In the genomic region with DNA sequence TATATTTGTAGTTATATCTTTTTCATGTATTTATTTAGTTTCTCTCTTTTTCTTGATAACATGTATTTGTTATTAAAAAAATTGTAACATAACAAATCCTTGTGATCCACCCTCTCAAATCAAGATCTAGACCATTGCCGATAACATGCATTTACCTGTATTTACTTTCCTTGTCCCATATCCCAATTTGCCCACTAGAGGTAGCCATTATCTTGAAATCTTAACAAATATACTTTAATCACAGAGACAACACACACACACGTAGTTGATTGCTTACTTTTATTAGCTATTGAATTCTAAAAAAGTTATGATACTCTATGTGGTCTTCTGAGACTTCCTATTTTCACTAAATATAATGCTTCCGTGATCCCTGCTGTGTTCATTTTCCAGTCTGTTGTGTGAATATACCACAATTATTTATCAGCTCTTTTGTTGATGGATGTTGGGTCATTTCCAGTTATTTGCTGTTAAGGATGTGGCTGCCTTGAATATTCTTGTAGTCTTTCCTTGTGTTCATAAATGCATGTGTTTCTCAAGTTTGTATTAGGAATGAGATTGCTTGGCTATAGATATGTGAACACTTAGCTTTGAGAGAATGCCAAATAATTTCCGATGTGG, we compare ENCODE assay signal across 8 cellular contexts. TPM values are rescaled to one million over a fixed set of nuclear protein-coding genes. Genes with fewer than 3 reads are reported as not detected.
DNase-seq lines count a peak whose midpoint lies in the region; ATAC-seq, FAIRE-seq and TF ChIP-seq lines count a peak whose summit lies in the region.

No MANE protein-coding gene starts in this region.

- H3K4me3 Mint-ChIP-seq in Caco-2 (ENCODE audit: unreplicated experiment) (no peak overlapping the region), astrocyte (ENCODE audit: unreplicated experiment) (no peak overlapping the region)

- no TSS peak for BruUV-seq in Caco-2 (replicated peaks; lab: Mats Ljungman, UMichigan)
- BruUV-seq in HepG2 (replicated peaks; lab: Mats Ljungman, UMichigan) = no TSS peak

- POLR2A ChIA-PET in Caco-2 (lab: Charles Lee) (no interaction called here), HepG2 (lab: Yijun Ruan, JAX) (no interaction called here)

- no peaks in the 10 kb centered on the region for H4K20me1 ChIP-seq in KMS-11 (ENCODE audit: insufficient read depth)
- no peaks in the 10 kb centered on the region for H4K20me1 ChIP-seq in astrocyte (ENCODE audit: insufficient read depth, low read length)
- no peaks in the 10 kb centered on the region for H4K20me1 ChIP-seq in HepG2 (ENCODE audit: insufficient read depth, low read length)

- H3K36me3 ChIP-seq in Caco-2 (ENCODE audit: control insufficient read depth, insufficient read depth, low read length) (no peaks in the 10 kb centered on the region), KMS-11 (ENCODE audit: insufficient read depth) (no peaks in the 10 kb centered on the region), astrocyte (ENCODE audit: insufficient read depth, low read length) (no peaks in the 10 kb centered on the region), HepG2 (replicated peaks in 1 of 2; ENCODE audit: control insufficient read depth in 1 of 2, insufficient read depth in 2 of 2, low read length in 2 of 2) (no peaks in the 10 kb centered on the region)

- TF ChIP-seq RAD21 in HepG2 (CRISPR knock-in tag; IDR thresholded peaks at IDR 0.05) = no peak

- H3K27ac Mint-ChIP-seq in Caco-2 (ENCODE audit: unreplicated experiment) (no peak overlapping the region), astrocyte (ENCODE audit: unreplicated experiment) (no peak overlapping the region)

- H3K4me3 ChIP-seq in Caco-2 (ENCODE audit: low read depth, low read length) (no peak overlapping the region), KMS-11 (IDR thresholded peaks at IDR 0.05; ENCODE audit: insufficient read depth, low read depth, low read length) (no peak overlapping the region), astrocyte (ENCODE audit: insufficient read depth, low read depth, low read length) (no peak overlapping the region), HepG2 (replicated peaks in 1 of 3; ENCODE audit: insufficient read depth in 1 of 3, low read depth in 2 of 3, low read length in 3 of 3) (no peak overlapping the region)

- FAIRE-seq in astrocyte (lab: Jason Lieb, UNC) (no peak), HepG2 (lab: Jason Lieb, UNC) (no peak)

- WGBS in HepG2 (ENCODE audit: low lambda C conversion rate) = 36% methylated on average over 4 of the region's 4 CpGs

- ATAC-seq in HepG2 (peak; percentile 37; the same call in 1 of the 3 replicates), HG02759 (IDR thresholded peaks at IDR 0.05; ENCODE audit: unreplicated experiment) (no peak), HG03159 (IDR thresholded peaks at IDR 0.05; ENCODE audit: unreplicated experiment) (no peak), HG02852 (IDR thresholded peaks at IDR 0.05; ENCODE audit: unreplicated experiment) (no peak), HG03025 (IDR thresholded peaks at IDR 0.05; ENCODE audit: low FRiP score, unreplicated experiment) (no peak)

- intact Hi-C loops in Caco-2 (cut with micrococcal nuclease; ENCODE audit: unreplicated experiment) = loop anchor here (1.0 kb wide), 1 partner anchor 33 kb away; no protein-coding TSS in a partner anchor
- intact Hi-C loops in HepG2 (cut with micrococcal nuclease; ENCODE audit: unreplicated experiment) = loop anchor here (5.0 kb wide), 1 partner anchor 35 kb away; no protein-coding TSS in a partner anchor

- TF ChIP-seq EP300 in HepG2 (IDR thresholded peaks at IDR 0.05; ENCODE audit: low read depth in 2 of 2, low read length in 2 of 2) (no peak), HepG2 (CRISPR knock-in tag; IDR thresholded peaks at IDR 0.05; ENCODE audit: borderline replicate concordance) (no peak)

- H3K9me3 ChIP-seq in Caco-2 (no peaks in the 10 kb centered on the region), astrocyte (ENCODE audit: insufficient read depth, low read depth, low read length) (no peaks in the 10 kb centered on the region), HepG2 (ENCODE audit: low read length) (no peaks in the 10 kb centered on the region)

- H3K4me2 ChIP-seq in KMS-11 (no peak overlapping the region), astrocyte (ENCODE audit: low read length) (no peak overlapping the region), HepG2 (ENCODE audit: low read depth, low read length) (no peak overlapping the region)

- H3K79me2 ChIP-seq in KMS-11 (ENCODE audit: insufficient read depth, low read depth) (no peaks in the 10 kb centered on the region), astrocyte (ENCODE audit: insufficient read depth, low read length) (no peaks in the 10 kb centered on the region), HepG2 (ENCODE audit: insufficient read depth, low read length) (no peaks in the 10 kb centered on the region)

- H3K27me3 ChIP-seq in Caco-2 (replicated peaks; ENCODE audit: control insufficient read depth, insufficient read depth, low read length) (no peaks in the 10 kb centered on the region), KMS-11 (ENCODE audit: insufficient read depth, low read depth) (no peaks in the 10 kb centered on the region), astrocyte (ENCODE audit: insufficient read depth, low read length) (no peaks in the 10 kb centered on the region), HepG2 (ENCODE audit: control insufficient read depth in 1 of 2, insufficient read depth in 2 of 2, low read length in 2 of 2) (no peaks in the 10 kb centered on the region)

- H2AFZ ChIP-seq in KMS-11 (ENCODE audit: low read depth) = no peak overlapping the region
- H2AFZ ChIP-seq in astrocyte (ENCODE audit: low read depth, low read length) = no peak overlapping the region
- no peak overlapping the region for H2AFZ ChIP-seq in HepG2 (ENCODE audit: low read length)

- H3K36me3 Mint-ChIP-seq in Caco-2 (ENCODE audit: insufficient read depth, unreplicated experiment) (no peaks in the 10 kb centered on the region), astrocyte (ENCODE audit: low read depth, unreplicated experiment) (no peaks in the 10 kb centered on the region)

- no peak for TF ChIP-seq POLR2A in HepG2 (IDR thresholded peaks at IDR 0.05; ENCODE audit: insufficient read depth in 1 of 2, low read depth in 2 of 2, low read length in 2 of 2)

- H3K4me1 ChIP-seq in Caco-2 (peaks cover 3% of the 10 kb centered on the region), KMS-11 (ENCODE audit: low read depth, poor library complexity, severe bottlenecking) (no peaks in the 10 kb centered on the region), astrocyte (ENCODE audit: insufficient read depth, low read length) (no peaks in the 10 kb centered on the region), HepG2 (ENCODE audit: insufficient read depth, low read length) (peaks cover 4% of the 10 kb centered on the region)

- H3K27ac ChIP-seq in KMS-11 = no peak overlapping the region
- H3K27ac ChIP-seq in astrocyte (ENCODE audit: low read depth, low read length) = no peak overlapping the region
- no peak overlapping the region for H3K27ac ChIP-seq in HepG2 (ENCODE audit: extremely low read length, insufficient read depth, low read length)

- in situ Hi-C loops in HepG2 (cut with HindIII; ENCODE audit: extremely low pct_ligation_motif_present, low pct_unique_long_range_greater_than_20kb) = no loop called here

- H3K4me1 Mint-ChIP-seq in Caco-2 (ENCODE audit: low read depth, unreplicated experiment) (peaks cover 3% of the 10 kb centered on the region), astrocyte (ENCODE audit: low read depth, unreplicated experiment) (peaks cover under 1% of the 10 kb centered on the region)

- no peaks in the 10 kb centered on the region for H3K27me3 Mint-ChIP-seq in Caco-2 (ENCODE audit: insufficient read depth, unreplicated experiment)
- no peaks in the 10 kb centered on the region for H3K27me3 Mint-ChIP-seq in astrocyte (ENCODE audit: low read depth, unreplicated experiment)

- no peak for DNase-seq in Caco-2
- DNase-seq in astrocyte (ENCODE audit: low read depth) = peak; percentile 8
- DNase-seq in HepG2 (ENCODE audit: low spot score) = peak; percentile 21

- no peaks in the 10 kb centered on the region for H3K9me3 Mint-ChIP-seq in Caco-2 (ENCODE audit: unreplicated experiment)
- H3K9me3 Mint-ChIP-seq in astrocyte (ENCODE audit: unreplicated experiment) = no peaks in the 10 kb centered on the region

- TF ChIP-seq CTCF in Caco-2 (IDR thresholded peaks at IDR 0.05; ENCODE audit: insufficient read depth in 1 of 2, low read depth in 1 of 2, low read length in 1 of 2, severe bottlenecking in 1 of 2, unreplicated experiment in 1 of 2) = peak; percentile 48 to 60
- peak; percentile 57 for TF ChIP-seq CTCF in KMS-11 (conservative IDR thresholded peaks at IDR 0.05; ENCODE audit: low read depth, low read length)
- peak; percentile 38 for TF ChIP-seq CTCF in astrocyte (IDR thresholded peaks at IDR 0.05; ENCODE audit: insufficient read depth, low read depth, low read length)
- peak; percentile 42 for TF ChIP-seq CTCF in HepG2 (CRISPR knock-in tag; IDR thresholded peaks at IDR 0.05)

- H3K9ac ChIP-seq in KMS-11 = no peak overlapping the region
- no peak overlapping the region for H3K9ac ChIP-seq in astrocyte (ENCODE audit: low read length)
- H3K9ac ChIP-seq in HepG2 (ENCODE audit: insufficient read depth, low read depth, low read length) = no peak overlapping the region

- CTCF ChIA-PET in Caco-2 (lab: Charles Lee) (interaction anchor here (0.7 to 1.1 kb wide), 3 partner anchors 31 to 63 kb away, joined by 3 to 4 read pairs (median 4); no protein-coding TSS in a partner anchor), HepG2 (lab: Yijun Ruan, JAX; ENCODE audit: low intra/inter-chr PET ratio, low total read pairs) (interaction anchor here (1.1 kb wide), 1 partner anchor 33 kb away, joined by 3 read pairs; no protein-coding TSS in a partner anchor)

RNA-seq across cellular contexts. Expression of a gene that starts 31.3 kb away (rescaled TPM):
- total RNA-seq in Caco-2 (2022) = 91.1 and 101 TPM in 2 replicates
- total RNA-seq in astrocyte = 103 and 109 TPM in 2 replicates
- 40.8 and 56.9 TPM in 2 replicates for total RNA-seq in HepG2 (2016; rRNA removed; fragmentation: Illumina TruSeq; extraction: Trizol)
- 25.6 and 27.3 TPM in 2 replicates for total RNA-seq in HepG2 (2016; cell fraction: cytosol; rRNA removed; fragmentation: Illumina TruSeq; extraction: Trizol; ENCODE audit: low read depth)
- 35.9 and 53.3 TPM in 2 replicates for total RNA-seq in HepG2 (2016; cell fraction: insoluble cytoplasmic fraction; rRNA removed; fragmentation: Illumina TruSeq; extraction: Trizol)
- 22.6 and 25.0 TPM in 2 replicates for total RNA-seq in HepG2 (2016; cell fraction: membrane; rRNA removed; fragmentation: Illumina TruSeq; extraction: Trizol)
- total RNA-seq in HepG2 (2016; cell fraction: nucleus; rRNA removed; fragmentation: Illumina TruSeq; extraction: Trizol) = 52.3 and 58.3 TPM in 2 replicates
- 17.6 and 22.4 TPM in 2 replicates for polyA plus RNA-seq in HepG2 (2011; rRNA removed)
- 5.8 and 9.5 TPM in 2 replicates for polyA plus RNA-seq in HepG2 (2011; cell fraction: cytosol; rRNA removed)
- polyA plus RNA-seq in HepG2 (2011; cell fraction: nucleus; rRNA removed) = 18.4 and 22.9 TPM in 2 replicates
- polyA plus RNA-seq in HepG2 (2012) = 22.2 and 23.4 TPM in 2 replicates
- 1.1 and 1.3 TPM in 2 replicates for polyA plus RNA-seq in HepG2 (2016; cell fraction: cytosol; fragmentation: Illumina TruSeq; extraction: Trizol; ENCODE audit: low read depth)
- 29.7 and 36.6 TPM in 2 replicates for polyA plus RNA-seq in HepG2 (2016; cell fraction: insoluble cytoplasmic fraction; fragmentation: Illumina TruSeq; extraction: Trizol; ENCODE audit: low read depth)
- polyA plus RNA-seq in HepG2 (2016; cell fraction: membrane; fragmentation: Illumina TruSeq; extraction: Trizol; ENCODE audit: low read depth) = 2.9 and 3.6 TPM in 2 replicates
- 58.5 and 61.6 TPM in 2 replicates for polyA plus RNA-seq in HepG2 (2016; cell fraction: nucleus; fragmentation: Illumina TruSeq; extraction: Trizol; ENCODE audit: insufficient read depth, low read depth)
- 17.1 and 26.7 TPM in 2 replicates for polyA minus RNA-seq in HepG2 (2011; rRNA and poly(A)+ RNA removed; ENCODE audit: low replicate concordance)
- polyA minus RNA-seq in HepG2 (2011; cell fraction: cytosol; rRNA and poly(A)+ RNA removed) = 32.5 and 37.8 TPM in 2 replicates
- 139 and 147 TPM in 2 replicates for polyA minus RNA-seq in HepG2 (2011; cell fraction: nucleus; rRNA and poly(A)+ RNA removed)

Comparison
In these comparisons a context has a peak if more than half of its experiments do, and no peak if none do; other contexts are left out.
1. DNase-seq: peak in astrocyte (single experiment) and HepG2 (single experiment); none in Caco-2 (0 of 2).
2. Peak in every context shown above with its lines, with median percentiles within 50 percentile points of each other: CTCF ChIP-seq.